ENCODE assay signal across 28 cellular contexts in the genomic region with DNA sequence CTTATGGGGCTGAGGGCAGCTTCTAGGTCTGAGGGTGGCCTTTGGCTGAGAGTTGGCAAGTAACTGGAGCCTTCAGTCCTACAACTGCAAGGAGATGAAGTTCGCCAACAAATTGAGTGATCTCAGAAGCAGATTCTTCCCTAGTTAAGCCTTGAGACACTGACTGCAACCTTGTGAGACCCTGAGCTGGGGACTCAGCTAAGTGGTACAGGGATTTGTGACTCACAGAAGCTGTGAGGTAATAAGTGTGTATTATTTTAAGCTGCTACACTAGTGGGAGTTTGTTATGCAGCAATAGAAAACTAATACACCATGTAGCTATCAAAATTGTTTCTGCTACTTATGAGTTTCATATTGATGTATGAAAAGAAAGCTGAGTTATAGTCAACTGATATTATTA.
"Had no signal": no experiment of that assay in that cellular context is flagged by ENCODE, and none has a peak within 500 bp of the region (broad histone marks: within the 10 kb centered on the region; RNA-seq: fewer than 3 reads in every experiment).

No MANE protein-coding gene starts in this region.

- H3K4me2 ChIP-seq: PC-9 had no signal

- H3K36me3 ChIP-seq: adrenal gland, brain microvascular endothelial cell, cardiac muscle cell had no signal

- H3K27ac ChIP-seq: adrenal gland, brain microvascular endothelial cell, cardiac muscle cell, PC-9, RWPE1 had no signal

- DNase-seq: activated CD4-positive, alpha-beta T cell treated with anti-CD3 and anti-CD28 coated beads, Interleukin-2, amount 10 ng/mL, durations not matched to agents 24 days and 14 days; activated CD4-positive, alpha-beta T cell treated with anti-CD3 and anti-CD28 coated beads, Interleukin-2, amount 50 U/mL, for 48 hours; activated CD8-positive, alpha-beta T cell treated with anti-CD3 and anti-CD28 coated beads, Interleukin-2, amount 10 ng/mL, durations not matched to agents 7 days and 5 days; activated gamma-delta T cell; activated naive CD4-positive, alpha-beta T cell treated with Interleukin-2 at 50 U/mL for 16 hours; activated naive CD8-positive, alpha-beta T cell treated with anti-CD3 and anti-CD28 coated beads, Interleukin-2, amount 10 ng/mL, durations not matched to agents 7 days and 5 days; activated T-cell treated with anti-CD3 and anti-CD28 coated beads, Interleukin-2, amount 50 U/mL, for 24 hours; adrenal gland; anterior cingulate cortex; brain microvascular endothelial cell; NCI-H1105; NCI-H1436; NCI-H1694; NCI-H1930; NCI-H2081 treated with DMSO at 0.1 percent for 48 hours; NCI-H226; NCI-H446 treated with DMSO at 0.1 percent for 48 hours; NCI-H524; NCI-H69; NK-92 treated with Interleukin-12 subunit alpha and Interleukin-12 subunit beta, amount 100 ng/mL, for 24 hours; PC-9; SIG-M5; T-helper 1 cell; T-helper 2 cell; T-helper 9 cell had no signal

- H2AFZ ChIP-seq: PC-9 had no signal

- H3K4me1 ChIP-seq: adrenal gland had no signal

- H3K27me3 ChIP-seq: adrenal gland, brain microvascular endothelial cell, cardiac muscle cell had no signal

- H3K4me3 ChIP-seq: adrenal gland, cardiac muscle cell, K562, PC-9 had no signal
